17 cellular contexts compared by ENCODE assay signal in genomic region chr1:57249511-57249910, GRCh38.
DNase-seq lines count a peak whose midpoint lies in the region; TF ChIP-seq lines count a peak whose summit lies in the region.
"Had no signal": no experiment of that assay in that cellular context is flagged by ENCODE, and none has a peak within 500 bp of the region (broad histone marks: within the 10 kb centered on the region; RNA-seq: fewer than 3 reads in every experiment).

No MANE protein-coding gene starts in this region.

- H3K4me2 ChIP-seq in MM.1S (ENCODE audit: low read depth, low read length): no peak overlapping the region

- TF ChIP-seq CTCF in WERI-Rb-1 (IDR thresholded peaks at IDR 0.05; ENCODE audit: low read depth, low read length): no peak
- no peak for TF ChIP-seq CTCF in epithelial cell of esophagus (IDR thresholded peaks at IDR 0.05; ENCODE audit: insufficient read depth, low read depth, low read length, missing control alignments)
- TF ChIP-seq CTCF in MM.1S (IDR thresholded peaks at IDR 0.05; ENCODE audit: low read length): no peak

- H3K4me1 ChIP-seq in MM.1S (ENCODE audit: low read length): no peaks in the 10 kb centered on the region
- H3K4me1 ChIP-seq: HAP-1 had no signal

- no peaks in the 10 kb centered on the region for H3K9me2 ChIP-seq in MM.1S (replicated peaks; ENCODE audit: insufficient read depth, low read length)

- no peak overlapping the region for H3K27ac ChIP-seq in WERI-Rb-1
- H3K27ac ChIP-seq in MM.1S (ENCODE audit: low read length): no peak overlapping the region

- H3K4me3 ChIP-seq in WERI-Rb-1 (ENCODE audit: low read depth, low read length) (no peak overlapping the region), epithelial cell of esophagus (ENCODE audit: low read length) (no peak overlapping the region), MM.1S (ENCODE audit: low read length) (no peak overlapping the region)
- H3K4me3 ChIP-seq: GM12878, HAP-1 had no signal

- H3F3A ChIP-seq in MM.1S (ENCODE audit: insufficient read depth, low read length): no peaks in the 10 kb centered on the region

- H3K27me3 ChIP-seq in WERI-Rb-1 (ENCODE audit: insufficient read depth, low read depth, severe bottlenecking) (no peaks in the 10 kb centered on the region), MM.1S (replicated peaks; ENCODE audit: insufficient read depth, low read length) (no peaks in the 10 kb centered on the region)

- no peak overlapping the region for H2AFZ ChIP-seq in MM.1S (ENCODE audit: low read length)

- DNase-seq in NCI-H82 (lab: John Stamatoyannopoulos, UW) (peak; percentile 21), NCI-H82 treated with DMSO at 0.1 percent for 48 hours (lab: John Stamatoyannopoulos, UW; ENCODE audit: unreplicated experiment) (no peak), WERI-Rb-1 (peak; percentile 23), epithelial cell of esophagus (ENCODE audit: low read depth) (peak; percentile 59), MM.1S (no peak)
- DNase-seq in activated CD4-positive, CD25-positive, alpha-beta regulatory T cell treated with anti-CD3 and anti-CD28 coated beads, Interleukin-2, amount 50 U/mL, for 72 hours: no peak
- DNase-seq: C1 segment of cervical spinal cord; Calu3; CD4-positive, alpha-beta memory T cell; COR-L47; DMS79; EL; GDM1; GOT3; HFFc6 had no signal

- H3K79me2 ChIP-seq in MM.1S (ENCODE audit: low read length): no peaks in the 10 kb centered on the region

- H3K36me3 ChIP-seq in WERI-Rb-1: no peaks in the 10 kb centered on the region
- H3K36me3 ChIP-seq in MM.1S (replicated peaks; ENCODE audit: insufficient read depth, low read length): no peaks in the 10 kb centered on the region
- H3K36me3 ChIP-seq: HAP-1 had no signal

- H3K9me3 ChIP-seq in WERI-Rb-1 (ENCODE audit: severe bottlenecking) (peaks cover 7% of the 10 kb centered on the region), MM.1S (replicated peaks; ENCODE audit: insufficient read depth, low read length) (no peaks in the 10 kb centered on the region)
- H3K9me3 ChIP-seq: HAP-1 had no signal

- H3K9ac ChIP-seq in MM.1S (ENCODE audit: low read length): no peak overlapping the region

- H4K20me1 ChIP-seq in MM.1S (ENCODE audit: insufficient read depth, low read length): no peaks in the 10 kb centered on the region

Comparison
In these comparisons a context has a peak if more than half of its experiments do, and no peak if none do; other contexts are left out.
1. DNase-seq: peak in NCI-H82 (single experiment), WERI-Rb-1 (single experiment) and epithelial cell of esophagus (single experiment); none in NCI-H82 treated with DMSO at 0.1 percent for 48 hours (single experiment), MM.1S (single experiment) and activated CD4-positive, CD25-positive, alpha-beta regulatory T cell treated with anti-CD3 and anti-CD28 coated beads, Interleukin-2, amount 50 U/mL, for 72 hours (single experiment).